Comparison of ENCODE assay signal across 13 cellular contexts in genomic region chr20:23106271-23106851, GRCh38. TPM values are rescaled to one million over a fixed set of nuclear protein-coding genes. Genes with fewer than 3 reads are reported as not detected.
A peak's percentile ranks its signal among the peaks of the same experiment; 100 is the strongest.
DNase-seq lines count a peak whose midpoint lies in the region; ATAC-seq and TF ChIP-seq lines count a peak whose summit lies in the region.
"Had no signal": no experiment of that assay in that cellular context is flagged by ENCODE, and none has a peak within 500 bp of the region (broad histone marks: within the 10 kb centered on the region; RNA-seq: fewer than 3 reads in every experiment).

No MANE protein-coding gene starts in this region.

- H3K27ac ChIP-seq in PC-3 (ENCODE audit: low read length) (no peak overlapping the region), fibroblast of lung (ENCODE audit: insufficient read depth, low read length) (no peak overlapping the region), neutrophil (peak overlapping the region; percentile 96), A673 (ENCODE audit: low read depth, low read length, poor library complexity, severe bottlenecking) (no peak overlapping the region)
- H3K27ac ChIP-seq: tibial artery had no signal

- intact Hi-C loops in PC-3 (cut with micrococcal nuclease) (no loop called here), A673 (cut with micrococcal nuclease; ENCODE audit: unreplicated experiment) (no loop called here)

- BruUV-seq in PC-3 (replicated peaks; lab: Mats Ljungman, UMichigan) (no TSS peak), A673 (replicated peaks; lab: Mats Ljungman, UMichigan) (no TSS peak)

- DNase-seq in CD1c-positive myeloid dendritic cell (ENCODE audit: extremely low spot score) (peak; percentile 73), PC-3 (peak; percentile 4), fibroblast of lung (ENCODE audit: low read depth in 2 of 2) (peak in 1 of 2 donors; percentile 90), A673 (ENCODE audit: low spot score) (no peak)
- no peak for DNase-seq in stimulated activated CD4-positive, alpha-beta T cell treated with anti-CD3 and anti-CD28 coated beads, Interleukin-4, amount 100 ng/mL, for 24 hours
- DNase-seq: amygdala; NCI-H226; stimulated activated CD4-positive, alpha-beta T cell treated with anti-CD3 and anti-CD28 coated beads, Interleukin-2, amount 100 ng/mL, for 48 hours had no signal

- H3K9me3 ChIP-seq in PC-3 (ENCODE audit: low read length): no peaks in the 10 kb centered on the region
- H3K9me3 ChIP-seq in fibroblast of lung (ENCODE audit: control insufficient read depth, insufficient read depth, low read depth, low read length): no peaks in the 10 kb centered on the region
- H3K9me3 ChIP-seq in neutrophil: no peaks in the 10 kb centered on the region
- H3K9me3 ChIP-seq in A673 (ENCODE audit: low read depth, low read length, poor library complexity, severe bottlenecking): no peaks in the 10 kb centered on the region
- H3K9me3 ChIP-seq: tibial artery had no signal

- H4K20me1 ChIP-seq in PC-3 (ENCODE audit: low read length): no peaks in the 10 kb centered on the region
- no peaks in the 10 kb centered on the region for H4K20me1 ChIP-seq in fibroblast of lung (ENCODE audit: control insufficient read depth, extremely low read depth, insufficient read depth, low read length)

- H3K4me1 ChIP-seq in PC-3 (ENCODE audit: insufficient read depth, low read length) (no peaks in the 10 kb centered on the region), fibroblast of lung (ENCODE audit: control insufficient read depth, extremely low read depth, insufficient read depth, low read length) (no peaks in the 10 kb centered on the region), neutrophil (ENCODE audit: control insufficient read depth in 1 of 2, insufficient read depth in 1 of 2, low read depth in 1 of 2, low read length in 1 of 2) (peaks cover 83 to 91% of the 10 kb centered on the region in 2 experiments), A673 (ENCODE audit: insufficient read depth, low read length, poor library complexity, severe bottlenecking) (no peaks in the 10 kb centered on the region)

- H2AFZ ChIP-seq in PC-3 (ENCODE audit: low read length) (no peak overlapping the region), fibroblast of lung (ENCODE audit: low read length) (no peak overlapping the region)

- H3K4me2 ChIP-seq in PC-3 (ENCODE audit: low read length): no peak overlapping the region
- no peak overlapping the region for H3K4me2 ChIP-seq in fibroblast of lung (ENCODE audit: extremely low read depth, insufficient read depth, low read length)

- H3K4me3 ChIP-seq in PC-3 (ENCODE audit: low read length): no peak overlapping the region
- H3K4me3 ChIP-seq in fibroblast of lung (replicated peaks in 1 of 4; ENCODE audit: control extremely low read depth in 1 of 4, insufficient read depth in 1 of 4, low read depth in 3 of 4, low read length in 4 of 4): no peak overlapping the region
- H3K4me3 ChIP-seq in neutrophil (ENCODE audit: low read depth in 1 of 2, low read length in 1 of 2): peak overlapping the region; percentile 31 to 42
- no peak overlapping the region for H3K4me3 ChIP-seq in A673 (ENCODE audit: low read depth, low read length, poor library complexity, severe bottlenecking)
- H3K4me3 ChIP-seq: tibial artery had no signal

- no peaks in the 10 kb centered on the region for H3F3A ChIP-seq in PC-3 (ENCODE audit: low read length, unreplicated experiment)

- H3K27me3 ChIP-seq in PC-3 (ENCODE audit: low read length): peaks cover 12% of the 10 kb centered on the region; the same call in 1 of the 2 replicates
- H3K27me3 ChIP-seq in fibroblast of lung (ENCODE audit: control insufficient read depth, insufficient read depth, low read length): no peaks in the 10 kb centered on the region
- H3K27me3 ChIP-seq in neutrophil: no peaks in the 10 kb centered on the region
- H3K27me3 ChIP-seq in A673 (replicated peaks; ENCODE audit: insufficient read depth, low read depth, low read length, poor library complexity): peaks cover 7% of the 10 kb centered on the region
- H3K27me3 ChIP-seq: tibial artery had no signal

- CTCF ChIA-PET in PC-3 (lab: Charles Lee): no interaction called here
- CTCF ChIA-PET in A673 (lab: Charles Lee): no interaction called here

- no peaks in the 10 kb centered on the region for H3K36me3 ChIP-seq in PC-3 (ENCODE audit: low read depth, low read length)
- no peaks in the 10 kb centered on the region for H3K36me3 ChIP-seq in fibroblast of lung (ENCODE audit: control insufficient read depth, insufficient read depth, low read length)
- no peaks in the 10 kb centered on the region for H3K36me3 ChIP-seq in neutrophil
- H3K36me3 ChIP-seq in A673 (ENCODE audit: insufficient read depth, low read length, poor library complexity, severe bottlenecking): no peaks in the 10 kb centered on the region
- H3K36me3 ChIP-seq: tibial artery had no signal

- POLR2A ChIA-PET in PC-3 (lab: Charles Lee; ENCODE audit: unreplicated experiment): no interaction called here
- POLR2A ChIA-PET in A673 (lab: Charles Lee; ENCODE audit: low non-redundant PET): no interaction called here

- ATAC-seq in PC-3 (no peak), GM21737 (IDR thresholded peaks at IDR 0.05; ENCODE audit: unreplicated experiment) (no peak), GM18909 (IDR thresholded peaks at IDR 0.05; ENCODE audit: poor library complexity, unreplicated experiment) (no peak)

- no peak for TF ChIP-seq CTCF in PC-3 (conservative IDR thresholded peaks at IDR 0.05; ENCODE audit: low read depth, low read length)
- peak; percentile 13 to 42 for TF ChIP-seq CTCF in fibroblast of lung (conservative IDR thresholded peaks at IDR 0.05 in 1 of 2, IDR thresholded peaks at IDR 0.05 in 1 of 2; ENCODE audit: low read depth in 1 of 2, low read length in 2 of 2)
- TF ChIP-seq CTCF in neutrophil (IDR thresholded peaks at IDR 0.05): peak; percentile 81
- no peak for TF ChIP-seq CTCF in A673 (conservative IDR thresholded peaks at IDR 0.05; ENCODE audit: low read depth, low read length)

- no peaks in the 10 kb centered on the region for H3K9me2 ChIP-seq in PC-3 (replicated peaks; ENCODE audit: low read length)

- H3K79me2 ChIP-seq in PC-3 (ENCODE audit: low read length) (no peaks in the 10 kb centered on the region), fibroblast of lung (ENCODE audit: control insufficient read depth, insufficient read depth, low read length) (no peaks in the 10 kb centered on the region)

- H3K9ac ChIP-seq in PC-3 (ENCODE audit: low read length) (no peak overlapping the region), fibroblast of lung (ENCODE audit: insufficient read depth, low read length) (no peak overlapping the region)

RNA-seq across cellular contexts. Expression of gene CD93, which starts 20.2 kb away (rescaled TPM):
- total RNA-seq in PC-3 (2014; rRNA removed): not detected in 2 replicates
- total RNA-seq in fibroblast of lung: under 0.01 TPM in 1 of 2 replicates, not detected in the other
- polyA plus RNA-seq in fibroblast of lung: 0.01 TPM in 1 of 2 replicates, not detected in the other
- polyA plus RNA-seq in fibroblast of lung (2012): not detected in 2 replicates
- polyA minus RNA-seq in fibroblast of lung (ENCODE audit: low replicate concordance): not detected in 2 replicates
- total RNA-seq in A673 (2021): 0.06 TPM in 1 of 2 replicates, not detected in the other
- total RNA-seq: HT-29 had no signal

RNA-seq across cellular contexts. Expression of gene THBD, which starts 56.9 kb away (rescaled TPM):
- total RNA-seq in PC-3 (2014; rRNA removed): 3.1 and 4.5 TPM in 2 replicates
- 1.5 and 8.4 TPM in 2 replicates for total RNA-seq in fibroblast of lung
- polyA plus RNA-seq in fibroblast of lung: 0.99 and 4.9 TPM in 2 replicates
- polyA plus RNA-seq in fibroblast of lung (2012): 0.83 and 5.3 TPM in 2 replicates
- 0.31 and 1.6 TPM in 2 replicates for polyA minus RNA-seq in fibroblast of lung (ENCODE audit: low replicate concordance)
- not detected in 2 replicates for total RNA-seq in A673 (2021)
- total RNA-seq: HT-29 had no signal

Comparison
In these comparisons a context has a peak if more than half of its experiments do, and no peak if none do; other contexts are left out.
1. DNase-seq: peak in CD1c-positive myeloid dendritic cell (single experiment) and PC-3 (single experiment); none in stimulated activated CD4-positive, alpha-beta T cell treated with anti-CD3 and anti-CD28 coated beads, Interleukin-4, amount 100 ng/mL, for 24 hours (single experiment) and A673 (single experiment).
2. H3K4me3 ChIP-seq: peak in neutrophil (2 of 2); none in PC-3 (single experiment), fibroblast of lung (0 of 4) and A673 (single experiment).
3. CTCF ChIP-seq: peak in fibroblast of lung (2 of 2) and neutrophil (single experiment); none in PC-3 (single experiment) and A673 (single experiment).